8 cellular contexts compared by ENCODE assay signal in the genomic region with DNA sequence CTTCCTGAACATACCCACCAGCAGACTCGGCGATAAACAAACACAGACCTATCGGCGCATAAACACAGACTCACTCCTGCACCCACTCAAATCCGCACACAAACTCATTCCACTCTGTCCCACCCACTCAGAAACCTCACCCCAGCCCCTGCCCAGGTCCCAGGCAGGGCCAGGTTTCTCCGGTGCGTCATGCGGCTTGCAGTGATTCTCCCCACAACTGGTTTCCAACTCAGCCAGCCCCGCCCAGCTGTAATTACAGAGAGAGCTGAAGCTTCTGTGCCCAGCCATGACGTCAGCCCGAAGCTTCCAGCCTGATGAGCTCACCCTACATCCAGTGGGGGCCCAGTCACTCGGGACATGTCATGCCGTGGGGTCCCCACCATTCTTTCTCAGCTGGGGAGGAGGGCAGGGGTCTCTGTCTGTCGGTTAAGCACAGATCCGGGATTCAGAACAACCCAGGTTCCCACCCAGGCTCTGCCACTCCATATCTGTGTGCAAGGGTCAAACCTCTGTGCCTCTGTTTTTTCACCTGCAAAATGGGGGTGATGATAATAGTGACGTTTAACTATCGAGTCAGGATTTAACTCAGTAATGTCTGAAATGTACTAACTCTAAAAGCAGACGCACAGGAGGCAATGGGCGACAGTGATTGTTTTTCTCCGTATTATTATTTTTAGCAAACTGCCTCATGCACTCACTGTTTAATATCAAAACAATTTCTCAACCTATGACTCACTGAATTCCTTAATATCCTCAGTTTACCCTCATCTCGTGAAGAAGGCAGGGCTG. TPM values are rescaled to one million over a fixed set of nuclear protein-coding genes. Genes with fewer than 3 reads are reported as not detected.
DNase-seq lines count a peak whose midpoint lies in the region; ATAC-seq and TF ChIP-seq lines count a peak whose summit lies in the region.

No MANE protein-coding gene starts in this region.

- no peaks in the 10 kb centered on the region for H3K9me3 Mint-ChIP-seq in natural killer cell treated with Interleukin-12 subunit alpha and Interleukin-12 subunit beta and Interleukin-15 and Interleukin-18, amount 100 ng/mL, for 72 hours

- no peak for ATAC-seq in natural killer cell treated with Interleukin-12 subunit alpha and Interleukin-12 subunit beta and Interleukin-15 and Interleukin-18, amount 100 ng/mL, for 72 hours
- no peak for ATAC-seq in activated CD4-positive, CD25-positive, alpha-beta regulatory T cell treated with anti-CD3 and anti-CD28 coated beads, Interleukin-2, amount 50 U/mL, for 24 hours

- no peak for TF ChIP-seq EP300 in suprapubic skin (IDR thresholded peaks at IDR 0.05)

- no peaks in the 10 kb centered on the region for H3K9me3 ChIP-seq in suprapubic skin

- TF ChIP-seq CTCF in kidney epithelial cell (IDR thresholded peaks at IDR 0.05; ENCODE audit: insufficient read depth, low read length, poor library complexity, severe bottlenecking) (no peak), suprapubic skin (IDR thresholded peaks at IDR 0.05) (no peak)

- 25% methylated on average over 19 of the region's 21 CpGs for WGBS in suprapubic skin

- peaks cover 4% of the 10 kb centered on the region for H3K27me3 ChIP-seq in kidney epithelial cell (ENCODE audit: control insufficient read depth, insufficient read depth, low read length)
- H3K27me3 ChIP-seq in suprapubic skin = no peaks in the 10 kb centered on the region

- no peaks in the 10 kb centered on the region for H3K4me1 Mint-ChIP-seq in natural killer cell treated with Interleukin-12 subunit alpha and Interleukin-12 subunit beta and Interleukin-15 and Interleukin-18, amount 100 ng/mL, for 72 hours (ENCODE audit: low read depth in 2 of 2)

- peak overlapping the region; percentile 57 for H3K27ac ChIP-seq in suprapubic skin

- peaks cover 46% of the 10 kb centered on the region for H3K4me1 ChIP-seq in suprapubic skin

- no peak overlapping the region for H3K4me3 Mint-ChIP-seq in natural killer cell treated with Interleukin-12 subunit alpha and Interleukin-12 subunit beta and Interleukin-15 and Interleukin-18, amount 100 ng/mL, for 72 hours

- no peak overlapping the region for H3K27ac Mint-ChIP-seq in natural killer cell treated with Interleukin-12 subunit alpha and Interleukin-12 subunit beta and Interleukin-15 and Interleukin-18, amount 100 ng/mL, for 72 hours

- H3K4me3 ChIP-seq in kidney epithelial cell (ENCODE audit: low read depth, low read length) (peak overlapping the region; percentile 23), suprapubic skin (peak overlapping the region; percentile 29)

- peak; percentile 77 for DNase-seq in Ammon's horn (ENCODE audit: low spot score)
- peak; percentile 8 for DNase-seq in NCI-H1092 treated with DMSO at 0.1 percent for 48 hours (lab: John Stamatoyannopoulos, UW)
- peak; percentile 49 for DNase-seq in brain pericyte (ENCODE audit: low read depth, low spot score)
- peak; percentile 88 for DNase-seq in kidney epithelial cell (ENCODE audit: low read depth)
- peak; percentile 92 to 96 for DNase-seq in suprapubic skin (ENCODE audit: low spot score in 2 of 2)
- no peak for DNase-seq in natural killer cell treated with Interleukin-12 subunit alpha and Interleukin-12 subunit beta and Interleukin-15 and Interleukin-18, amount 100 ng/mL, for 72 hours (ENCODE audit: low spot score)
- no peak for DNase-seq in stimulated activated CD4-positive, alpha-beta T cell treated with anti-CD3 and anti-CD28 coated beads, Interleukin-2, amount 100 ng/mL, for 24 hours

- no peak for TF ChIP-seq POLR2A in suprapubic skin (IDR thresholded peaks at IDR 0.05)

- no peaks in the 10 kb centered on the region for H3K36me3 Mint-ChIP-seq in natural killer cell treated with Interleukin-12 subunit alpha and Interleukin-12 subunit beta and Interleukin-15 and Interleukin-18, amount 100 ng/mL, for 72 hours

- H3K27me3 Mint-ChIP-seq in natural killer cell treated with Interleukin-12 subunit alpha and Interleukin-12 subunit beta and Interleukin-15 and Interleukin-18, amount 100 ng/mL, for 72 hours = peaks cover 12% of the 10 kb centered on the region in 2 donors

- no peaks in the 10 kb centered on the region for H3K36me3 ChIP-seq in kidney epithelial cell (ENCODE audit: control insufficient read depth, insufficient read depth, low read length)
- H3K36me3 ChIP-seq in suprapubic skin = no peaks in the 10 kb centered on the region

RNA-seq across cellular contexts. Expression of a gene that starts 2.3 kb away (rescaled TPM):
- total RNA-seq in kidney epithelial cell (43.3 and 44.2 TPM in 2 replicates), suprapubic skin (100 to 1,000 TPM in 2 of 4 donors, 10 to 100 TPM in 2; 28.1 to 126 (median 73.1) TPM)
- total RNA-seq in natural killer cell treated with Interleukin-12 subunit alpha and Interleukin-12 subunit beta and Interleukin-15 and Interleukin-18, amount 100 ng/mL, for 72 hours = not detected

Comparison
In these comparisons a context has a peak if more than half of its experiments do, and no peak if none do; other contexts are left out.
1. DNase-seq: peak in Ammon's horn (single experiment), NCI-H1092 treated with DMSO at 0.1 percent for 48 hours (single experiment), brain pericyte (single experiment), kidney epithelial cell (single experiment) and suprapubic skin (2 of 2); none in natural killer cell treated with Interleukin-12 subunit alpha and Interleukin-12 subunit beta and Interleukin-15 and Interleukin-18, amount 100 ng/mL, for 72 hours (single experiment) and stimulated activated CD4-positive, alpha-beta T cell treated with anti-CD3 and anti-CD28 coated beads, Interleukin-2, amount 100 ng/mL, for 24 hours (0 of 2).
2. RNA of a gene that starts 2.3 kb away (total RNA-seq): 28.1 to 126 TPM in suprapubic skin and 43.3 to 44.2 TPM in kidney epithelial cell; not detected in natural killer cell treated with Interleukin-12 subunit alpha and Interleukin-12 subunit beta and Interleukin-15 and Interleukin-18, amount 100 ng/mL, for 72 hours; every median in the first group is over 10 times any median in the second.